18 cellular contexts compared by ENCODE assay signal in genomic region chr13:114145256-114145655, GRCh38. TPM values are rescaled to one million over a fixed set of nuclear protein-coding genes. Genes with fewer than 3 reads are reported as not detected.
DNase-seq lines count a peak whose midpoint lies in the region; ATAC-seq, FAIRE-seq and TF ChIP-seq lines count a peak whose summit lies in the region.
"Had no signal": no experiment of that assay in that cellular context is flagged by ENCODE, and none has a peak within 500 bp of the region (broad histone marks: within the 10 kb centered on the region; RNA-seq: fewer than 3 reads in every experiment).

No MANE protein-coding gene starts in this region.

- no peaks in the 10 kb centered on the region for H3K27me3 Mint-ChIP-seq in activated naive CD4-positive, alpha-beta T cell treated with anti-CD3 and anti-CD28 coated beads, Interleukin-2, amount 10 ng/mL, durations not matched to agents 7 days and 5 days
- no peaks in the 10 kb centered on the region for H3K27me3 Mint-ChIP-seq in stimulated activated memory B cell treated with anti-CD40 and anti-IgM and Interleukin-4, amounts not matched to agents 10 μg/mL and 1 μg/mL and 100 μg/mL, for 72 hours
- H3K27me3 Mint-ChIP-seq: activated CD4-positive, alpha-beta T cell treated with anti-CD3 and anti-CD28 coated beads, Interleukin-2, amount 10 ng/mL, durations not matched to agents 7 days and 5 days had no signal

- POLR2A ChIA-PET in K562 (lab: Yijun Ruan, JAX): interaction anchor here (0.6 kb wide), 2 partner anchors 11 to 13 kb away, joined by 3 to 4 read pairs; partner anchors contain the start of gene RASA3

- intact Hi-C loops in K562 (cut with micrococcal nuclease): loop anchor here (5.0 kb wide), 1 partner anchor 77 kb away; no protein-coding TSS in a partner anchor

- FAIRE-seq in K562 (lab: Jason Lieb, UNC): no peak
- FAIRE-seq: G401.6, GM18507, HTR-8/SVneo had no signal

- no peaks in the 10 kb centered on the region for H3K79me2 ChIP-seq in K562 (ENCODE audit: control insufficient read depth, insufficient read depth, low read length)

- no peak overlapping the region for H3K27ac Mint-ChIP-seq in activated naive CD4-positive, alpha-beta T cell treated with anti-CD3 and anti-CD28 coated beads, Interleukin-2, amount 10 ng/mL, durations not matched to agents 7 days and 5 days
- peak overlapping the region; percentile 64 for H3K27ac Mint-ChIP-seq in stimulated activated memory B cell treated with anti-CD40 and anti-IgM and Interleukin-4, amounts not matched to agents 10 μg/mL and 1 μg/mL and 100 μg/mL, for 72 hours
- H3K27ac Mint-ChIP-seq: activated CD4-positive, alpha-beta T cell treated with anti-CD3 and anti-CD28 coated beads, Interleukin-2, amount 10 ng/mL, durations not matched to agents 7 days and 5 days; HFFc6 had no signal

- ATAC-seq in K562 (no peak), HG03432 (IDR thresholded peaks at IDR 0.05; ENCODE audit: unreplicated experiment) (no peak)
- no peak for ATAC-seq in stimulated activated memory B cell treated with anti-CD40 and anti-IgM and Interleukin-4, amounts not matched to agents 10 μg/mL and 1 μg/mL and 100 μg/mL, for 72 hours

- in situ Hi-C loops in K562 (cut with MboI) (no loop called here), brain microvascular endothelial cell (cut with HindIII; ENCODE audit: low pct_ligation_motif_present, low sequenced_read_pairs) (no loop called here)

- no peaks in the 10 kb centered on the region for H3K27me3 ChIP-seq in K562 (ENCODE audit: control insufficient read depth in 2 of 2, insufficient read depth in 2 of 2, low read length in 2 of 2)
- H3K27me3 ChIP-seq in brain microvascular endothelial cell (replicated peaks): no peaks in the 10 kb centered on the region
- H3K27me3 ChIP-seq: adrenal gland, SJSA1 had no signal

- no peaks in the 10 kb centered on the region for H3K9me3 ChIP-seq in K562 (replicated peaks; ENCODE audit: control insufficient read depth, insufficient read depth, low read depth, low read length)
- H3K9me3 ChIP-seq: adrenal gland, SJSA1 had no signal

- no peak overlapping the region for H3K27ac ChIP-seq in K562 (ENCODE audit: extremely low read depth, low read depth, low read length)
- H3K27ac ChIP-seq in brain microvascular endothelial cell: no peak overlapping the region
- H3K27ac ChIP-seq: adrenal gland, SJSA1 had no signal

- H3K4me1 ChIP-seq in K562 (replicated peaks in 1 of 2; ENCODE audit: control insufficient read depth in 2 of 2, insufficient read depth in 2 of 2, low read length in 2 of 2): peaks cover 15 to 39% of the 10 kb centered on the region in 2 experiments; a peak in 3 of 5 replicates
- H3K4me1 ChIP-seq: adrenal gland, SJSA1 had no signal

- no peak overlapping the region for H3K4me2 ChIP-seq in K562 (ENCODE audit: insufficient read depth, low read length)

- no peak for TF ChIP-seq EP300 in K562 (IDR thresholded peaks at IDR 0.05; ENCODE audit: low read length)

- H3K9ac ChIP-seq in K562 (ENCODE audit: insufficient read depth in 1 of 2, low read depth in 2 of 2, low read length in 2 of 2): no peak overlapping the region

- TF ChIP-seq POLR2A in K562 (conservative IDR thresholded peaks at IDR 0.05): no peak

- H3K4me3 ChIP-seq in K562 (no peak overlapping the region), brain microvascular endothelial cell (ENCODE audit: low read depth, low read length) (no peak overlapping the region)
- H3K4me3 ChIP-seq: adrenal gland, SJSA1 had no signal

- H3K9me1 ChIP-seq in K562 (ENCODE audit: control insufficient read depth, insufficient read depth, low read length): no peaks in the 10 kb centered on the region

- H3K9me3 Mint-ChIP-seq in activated naive CD4-positive, alpha-beta T cell treated with anti-CD3 and anti-CD28 coated beads, Interleukin-2, amount 10 ng/mL, durations not matched to agents 7 days and 5 days: no peaks in the 10 kb centered on the region
- no peaks in the 10 kb centered on the region for H3K9me3 Mint-ChIP-seq in stimulated activated memory B cell treated with anti-CD40 and anti-IgM and Interleukin-4, amounts not matched to agents 10 μg/mL and 1 μg/mL and 100 μg/mL, for 72 hours
- H3K9me3 Mint-ChIP-seq: activated CD4-positive, alpha-beta T cell treated with anti-CD3 and anti-CD28 coated beads, Interleukin-2, amount 10 ng/mL, durations not matched to agents 7 days and 5 days; HFFc6 had no signal

- 0% methylated on average over 2 of the region's 3 CpGs for WGBS in K562 (ENCODE audit: insufficient coverage, low coverage, missing lambda C conversion rate)

- peaks cover 17% of the 10 kb centered on the region for H3K36me3 Mint-ChIP-seq in activated naive CD4-positive, alpha-beta T cell treated with anti-CD3 and anti-CD28 coated beads, Interleukin-2, amount 10 ng/mL, durations not matched to agents 7 days and 5 days
- H3K36me3 Mint-ChIP-seq in stimulated activated memory B cell treated with anti-CD40 and anti-IgM and Interleukin-4, amounts not matched to agents 10 μg/mL and 1 μg/mL and 100 μg/mL, for 72 hours: no peaks in the 10 kb centered on the region

- no peaks in the 10 kb centered on the region for H4K20me1 ChIP-seq in K562 (replicated peaks; ENCODE audit: control insufficient read depth, insufficient read depth, low read length)

- H2AFZ ChIP-seq in K562 (ENCODE audit: low read depth, low read length): no peak overlapping the region

- CTCF ChIA-PET in activated naive CD4-positive, alpha-beta T cell treated with anti-CD3 and anti-CD28 coated beads, Interleukin-2, amount 10 ng/mL, durations not matched to agents 7 days and 5 days (lab: Charles Lee): interaction anchor here (1.1 kb wide), 1 partner anchor 10 kb away, joined by 4 read pairs; no protein-coding TSS in a partner anchor
- CTCF ChIA-PET in K562 (lab: Yijun Ruan, JAX; ENCODE audit: low intra/inter-chr PET ratio): no interaction called here

- no peak for DNase-seq in activated naive CD4-positive, alpha-beta T cell treated with anti-CD3 and anti-CD28 coated beads, Interleukin-2, amount 10 ng/mL, durations not matched to agents 7 days and 5 days
- DNase-seq in activated naive CD4-positive, alpha-beta T cell treated with anti-CD3 and anti-CD28 coated beads, Interleukin-2, amount 50 U/mL, for 16 hours: no peak
- DNase-seq in NCI-H524 treated with DMSO at 0.1 percent for 48 hours (lab: John Stamatoyannopoulos, UW) (peak; percentile 68), K562 (ENCODE audit: extremely low read depth in 1 of 4, low spot score in 3 of 4) (no peak), brain microvascular endothelial cell (no peak), NCI-H774 (lab: John Stamatoyannopoulos, UW) (no peak)
- DNase-seq: activated CD4-positive, alpha-beta T cell treated with anti-CD3 and anti-CD28 coated beads, Interleukin-2, amount 10 ng/mL, durations not matched to agents 7 days and 5 days; dermis blood vessel endothelial cell; HFFc6; NCI-H1436 treated with DMSO at 0.1 percent for 48 hours had no signal

- no TSS peak for BruUV-seq in K562 (replicated peaks; lab: Mats Ljungman, UMichigan)

- no peak for TF ChIP-seq RAD21 in K562 (CRISPR knock-in tag; conservative IDR thresholded peaks at IDR 0.05 in 1 of 2, IDR thresholded peaks at IDR 0.05 in 1 of 2)

- H3K4me3 Mint-ChIP-seq in activated naive CD4-positive, alpha-beta T cell treated with anti-CD3 and anti-CD28 coated beads, Interleukin-2, amount 10 ng/mL, durations not matched to agents 7 days and 5 days: peak overlapping the region; percentile 8
- H3K4me3 Mint-ChIP-seq in stimulated activated memory B cell treated with anti-CD40 and anti-IgM and Interleukin-4, amounts not matched to agents 10 μg/mL and 1 μg/mL and 100 μg/mL, for 72 hours: no peak overlapping the region
- H3K4me3 Mint-ChIP-seq: activated CD4-positive, alpha-beta T cell treated with anti-CD3 and anti-CD28 coated beads, Interleukin-2, amount 10 ng/mL, durations not matched to agents 7 days and 5 days; HFFc6 had no signal

- TF ChIP-seq CTCF in K562 (IDR thresholded peaks at IDR 0.05 in 2 of 3, conservative IDR thresholded peaks at IDR 0.05 in 1 of 3; ENCODE audit: insufficient read depth in 2 of 3, low read depth in 1 of 3, low read length in 3 of 3) (no peak), brain microvascular endothelial cell (IDR thresholded peaks at IDR 0.05; ENCODE audit: low read depth, low read length, missing control alignments) (no peak)

- peaks cover 25% of the 10 kb centered on the region for H3K4me1 Mint-ChIP-seq in activated naive CD4-positive, alpha-beta T cell treated with anti-CD3 and anti-CD28 coated beads, Interleukin-2, amount 10 ng/mL, durations not matched to agents 7 days and 5 days
- H3K4me1 Mint-ChIP-seq in stimulated activated memory B cell treated with anti-CD40 and anti-IgM and Interleukin-4, amounts not matched to agents 10 μg/mL and 1 μg/mL and 100 μg/mL, for 72 hours: peaks cover 46% of the 10 kb centered on the region

- H3K36me3 ChIP-seq in K562 (ENCODE audit: control insufficient read depth, insufficient read depth, low read length) (no peaks in the 10 kb centered on the region), brain microvascular endothelial cell (replicated peaks) (no peaks in the 10 kb centered on the region)
- H3K36me3 ChIP-seq: adrenal gland, SJSA1 had no signal

RNA-seq across cellular contexts. Expression of gene RASA3, which starts 12.8 kb away (rescaled TPM):
- total RNA-seq in K562 (2011; cell fraction: chromatin; rRNA removed; ENCODE audit: low replicate concordance): 25.3 and 38.4 TPM in 2 replicates
- total RNA-seq in K562 (2011; cell fraction: nucleolus; rRNA removed): 14.7 and 16.1 TPM in 2 replicates
- 13.4 and 15.3 TPM in 2 replicates for total RNA-seq in K562 (2011; cell fraction: nucleoplasm; rRNA removed)
- 15.3 and 17.8 TPM in 2 replicates for total RNA-seq in K562 (2014; rRNA removed)
- 9.6 and 10.7 TPM in 2 replicates for total RNA-seq in K562 (2014; rRNA removed; fragmentation: Illumina TruSeq; extraction: Trizol)
- total RNA-seq in K562 (2015; rRNA removed; fragmentation: Illumina TruSeq; extraction: Trizol): 12.9 and 13.7 TPM in 2 replicates
- 21.4 and 25.3 TPM in 2 replicates for total RNA-seq in K562 (2021)
- polyA plus RNA-seq in K562 (2011; rRNA removed): 14.1 and 14.4 TPM in 2 replicates
- 14.1 and 18.5 TPM in 2 replicates for polyA plus RNA-seq in K562 (2011; cell fraction: cytosol; rRNA removed)
- polyA plus RNA-seq in K562 (2011; cell fraction: nucleus; rRNA removed): 16.6 and 21.7 TPM in 2 replicates
- polyA plus RNA-seq in K562 (2012): 17.5 and 23.4 TPM in 2 replicates
- polyA plus RNA-seq in K562 (2014; fragmentation: Illumina TruSeq; extraction: Trizol): 17.3 and 19.7 TPM in 2 replicates
- 1 to 10 TPM in 1 of 2 experiments, under 1 TPM in 1; 0.72 to 1.2 TPM for polyA plus RNA-seq in K562 (2014; fragmentation: Nextera tagmentation; extraction: Ambion mirVana)
- polyA plus RNA-seq in K562 (2014; rRNA removed): 19.1 and 21.9 TPM in 2 replicates
- 10.5 and 13.0 TPM in 2 replicates for polyA minus RNA-seq in K562 (2011; rRNA and poly(A)+ RNA removed)
- 10.9 and 12.9 TPM in 2 replicates for polyA minus RNA-seq in K562 (2011; cell fraction: cytosol; rRNA and poly(A)+ RNA removed)
- 6.3 and 8.4 TPM in 2 replicates for polyA minus RNA-seq in K562 (2011; cell fraction: nucleus; rRNA and poly(A)+ RNA removed)

RNA-seq across cellular contexts. Expression of gene CFAP97D2, which starts 33.8 kb away (rescaled TPM):
- not detected in 2 replicates for total RNA-seq in K562 (2011; cell fraction: chromatin; rRNA removed; ENCODE audit: low replicate concordance)
- total RNA-seq in K562 (2011; cell fraction: nucleolus; rRNA removed): not detected in 2 replicates
- total RNA-seq in K562 (2011; cell fraction: nucleoplasm; rRNA removed): not detected in 2 replicates
- total RNA-seq in K562 (2014; rRNA removed) (not detected in 2 replicates), K562 (2014; rRNA removed; fragmentation: Illumina TruSeq; extraction: Trizol) (not detected in 2 replicates), K562 (2015; rRNA removed; fragmentation: Illumina TruSeq; extraction: Trizol) (not detected in 2 replicates), K562 (2021) (not detected in 2 replicates)
- polyA plus RNA-seq in K562 (2011; rRNA removed) (not detected in 2 replicates), K562 (2014; fragmentation: Illumina TruSeq; extraction: Trizol) (not detected in 2 replicates), K562 (2014; fragmentation: Nextera tagmentation; extraction: Ambion mirVana) (not detected), K562 (2014; rRNA removed) (not detected in 2 replicates)
- polyA plus RNA-seq in K562 (2011; cell fraction: cytosol; rRNA removed): not detected in 2 replicates
- not detected in 2 replicates for polyA plus RNA-seq in K562 (2011; cell fraction: nucleus; rRNA removed)
- polyA plus RNA-seq in K562 (2012): 0.07 and 0.40 TPM in 2 replicates
- polyA minus RNA-seq in K562 (2011; rRNA and poly(A)+ RNA removed): not detected in 2 replicates
- polyA minus RNA-seq in K562 (2011; cell fraction: cytosol; rRNA and poly(A)+ RNA removed): not detected in 2 replicates
- polyA minus RNA-seq in K562 (2011; cell fraction: nucleus; rRNA and poly(A)+ RNA removed): not detected in 2 replicates
- total RNA-seq: activated CD4-positive, alpha-beta T cell treated with anti-CD3 and anti-CD28 coated beads, Interleukin-2, amount 10 ng/mL, durations not matched to agents 7 days and 5 days; adrenal gland; dermis blood vessel endothelial cell; HFFc6; subcutaneous adipose tissue had no signal
- polyA plus RNA-seq: adrenal gland had no signal
